ENCODE assay signal across 21 cellular contexts in the genomic region with DNA sequence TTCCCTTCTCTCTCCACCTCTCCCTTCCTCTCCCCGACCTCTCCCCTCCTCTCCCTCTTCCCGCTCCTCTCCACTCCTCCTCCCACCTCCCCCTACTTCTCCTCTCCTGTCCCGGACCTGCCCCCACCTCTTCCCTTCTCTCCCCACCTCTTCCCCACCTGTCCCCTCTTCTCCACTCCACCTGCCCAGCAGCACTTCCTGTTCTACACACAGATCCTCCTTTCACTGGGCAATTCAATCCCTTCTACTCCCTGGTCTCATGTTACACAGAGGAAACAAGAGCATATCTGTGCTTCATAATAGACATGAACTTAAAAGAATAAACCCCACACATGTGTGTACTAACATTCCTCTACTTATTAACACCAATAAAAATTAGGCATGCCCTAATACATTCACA. TPM values are rescaled to one million over a fixed set of nuclear protein-coding genes. Genes with fewer than 3 reads are reported as not detected.
DNase-seq lines count a peak whose midpoint lies in the region; ATAC-seq, FAIRE-seq and TF ChIP-seq lines count a peak whose summit lies in the region.
"Had no signal": no experiment of that assay in that cellular context is flagged by ENCODE, and none has a peak within 500 bp of the region (broad histone marks: within the 10 kb centered on the region; RNA-seq: fewer than 3 reads in every experiment).

No MANE protein-coding gene starts in this region.

- TF ChIP-seq CTCF in K562 (IDR thresholded peaks at IDR 0.05 in 2 of 3, conservative IDR thresholded peaks at IDR 0.05 in 1 of 3; ENCODE audit: insufficient read depth in 2 of 3, low read depth in 1 of 3, low read length in 3 of 3) (no peak), brain microvascular endothelial cell (IDR thresholded peaks at IDR 0.05; ENCODE audit: low read depth, low read length, missing control alignments) (no peak)

- no peaks in the 10 kb centered on the region for H4K20me1 ChIP-seq in K562 (replicated peaks; ENCODE audit: control insufficient read depth, insufficient read depth, low read length)

- H3K9me3 ChIP-seq in K562 (replicated peaks; ENCODE audit: control insufficient read depth, insufficient read depth, low read depth, low read length) = no peaks in the 10 kb centered on the region
- no peaks in the 10 kb centered on the region for H3K9me3 ChIP-seq in effector memory CD4-positive, alpha-beta T cell (ENCODE audit: control insufficient read depth, low read length)
- H3K9me3 ChIP-seq: thyroid gland had no signal

- no CpG with 5 or more reads among the region's 3 CpGs for WGBS in K562 (ENCODE audit: insufficient coverage, low coverage, missing lambda C conversion rate)

- H3K4me1 ChIP-seq in K562 (replicated peaks in 1 of 2; ENCODE audit: control insufficient read depth in 2 of 2, insufficient read depth in 2 of 2, low read length in 2 of 2) = no peaks in the 10 kb centered on the region; a peak in 1 of 5 replicates
- H3K4me1 ChIP-seq in effector memory CD4-positive, alpha-beta T cell (ENCODE audit: control insufficient read depth, insufficient read depth, low read length, poor library complexity, severe bottlenecking) = no peaks in the 10 kb centered on the region
- H3K4me1 ChIP-seq: thyroid gland had no signal

- no peak for FAIRE-seq in K562 (lab: Jason Lieb, UNC)
- FAIRE-seq: GM12892 had no signal

- H3K27me3 ChIP-seq in K562 (ENCODE audit: control insufficient read depth in 2 of 2, insufficient read depth in 2 of 2, low read length in 2 of 2) = peaks cover 10 to 28% of the 10 kb centered on the region in 2 experiments; a peak in 3 of 5 replicates
- peaks cover 4% of the 10 kb centered on the region for H3K27me3 ChIP-seq in effector memory CD4-positive, alpha-beta T cell (replicated peaks; ENCODE audit: control insufficient read depth, insufficient read depth, low read length, poor library complexity, severe bottlenecking)
- H3K27me3 ChIP-seq in brain microvascular endothelial cell (replicated peaks) = no peaks in the 10 kb centered on the region
- H3K27me3 ChIP-seq: ovary, thyroid gland had no signal

- peak; percentile 69 for DNase-seq in DMS153 treated with DMSO at 0.1 percent for 48 hours (lab: John Stamatoyannopoulos, UW; ENCODE audit: unreplicated experiment)
- peak; percentile 87 for DNase-seq in NCI-H146 treated with DMSO at 0.1 percent for 48 hours (lab: John Stamatoyannopoulos, UW; ENCODE audit: unreplicated experiment)
- peak; percentile 58 to 62 for DNase-seq in NCI-H526 (lab: John Stamatoyannopoulos, UW)
- no peak for DNase-seq in K562 (ENCODE audit: extremely low read depth in 1 of 4, low spot score in 3 of 4)
- DNase-seq in SIG-M5 (lab: John Stamatoyannopoulos, UW) = no peak
- no peak for DNase-seq in NK-92 (lab: John Stamatoyannopoulos, UW; ENCODE audit: unreplicated experiment)
- DNase-seq in effector memory CD4-positive, alpha-beta T cell = no peak
- no peak for DNase-seq in brain microvascular endothelial cell
- DNase-seq: activated CD4-positive, alpha-beta T cell treated with anti-CD3 and anti-CD28 coated beads, Interleukin-2, amount 50 U/mL, for 1 hour; activated CD8-positive, alpha-beta memory T cell treated with anti-CD3 and anti-CD28 coated beads, Interleukin-2, amount 50 U/mL, for 48 hours; HFFc6; Karpas-422; NK-92 treated with Interleukin-12 subunit alpha and Interleukin-12 subunit beta, amount 100 ng/mL, for 24 hours; ovary; right cardiac atrium; stimulated activated CD4-positive, alpha-beta T cell treated with anti-CD3 and anti-CD28 coated beads, Interleukin-12 subunit alpha, Interleukin-12 subunit beta, amount 100 ng/mL, for 4 hours; T-helper 2 cell; thyroid gland; WERI-Rb-1 had no signal

- no peaks in the 10 kb centered on the region for H3K9me1 ChIP-seq in K562 (ENCODE audit: control insufficient read depth, insufficient read depth, low read length)

- H3K36me3 ChIP-seq in K562 (ENCODE audit: control insufficient read depth, insufficient read depth, low read length) (no peaks in the 10 kb centered on the region), brain microvascular endothelial cell (replicated peaks) (no peaks in the 10 kb centered on the region)
- no peaks in the 10 kb centered on the region for H3K36me3 ChIP-seq in effector memory CD4-positive, alpha-beta T cell (ENCODE audit: control insufficient read depth, insufficient read depth, low read length)
- H3K36me3 ChIP-seq: ovary, thyroid gland, WERI-Rb-1 had no signal

- no peak overlapping the region for H2AFZ ChIP-seq in K562 (ENCODE audit: low read depth, low read length)

- TF ChIP-seq EP300 in K562 (IDR thresholded peaks at IDR 0.05; ENCODE audit: low read length) = no peak

- intact Hi-C loops in K562 (cut with micrococcal nuclease) = no loop called here

- no peak overlapping the region for H3K9ac ChIP-seq in K562 (ENCODE audit: insufficient read depth in 1 of 2, low read depth in 2 of 2, low read length in 2 of 2)

- H3K27ac ChIP-seq in K562 (ENCODE audit: extremely low read depth, low read depth, low read length) (no peak overlapping the region), brain microvascular endothelial cell (no peak overlapping the region)
- H3K27ac ChIP-seq in effector memory CD4-positive, alpha-beta T cell (ENCODE audit: insufficient read depth, low read length, poor library complexity, severe bottlenecking) = no peak overlapping the region
- H3K27ac ChIP-seq: ovary, thyroid gland, WERI-Rb-1 had no signal

- no peak for TF ChIP-seq POLR2A in K562 (conservative IDR thresholded peaks at IDR 0.05)

- in situ Hi-C loops in K562 (cut with MboI) (loop anchor here (10.0 kb wide), 1 partner anchor 372 kb away; no protein-coding TSS in a partner anchor), brain microvascular endothelial cell (cut with HindIII; ENCODE audit: low pct_ligation_motif_present, low sequenced_read_pairs) (loop anchor here (25.0 kb wide), 1 partner anchor 154 kb away; no protein-coding TSS in a partner anchor)

- CTCF ChIA-PET in K562 (lab: Yijun Ruan, JAX; ENCODE audit: low intra/inter-chr PET ratio) = no interaction called here

- no TSS peak for BruUV-seq in K562 (replicated peaks; lab: Mats Ljungman, UMichigan)

- no peak overlapping the region for H3K4me3 ChIP-seq in K562
- H3K4me3 ChIP-seq in effector memory CD4-positive, alpha-beta T cell (ENCODE audit: insufficient read depth, low read depth, low read length, poor library complexity, severe bottlenecking) = no peak overlapping the region
- no peak overlapping the region for H3K4me3 ChIP-seq in brain microvascular endothelial cell (ENCODE audit: low read depth, low read length)
- H3K4me3 ChIP-seq: ovary, thyroid gland had no signal

- TF ChIP-seq RAD21 in K562 (CRISPR knock-in tag; conservative IDR thresholded peaks at IDR 0.05 in 1 of 2, IDR thresholded peaks at IDR 0.05 in 1 of 2) = no peak

- POLR2A ChIA-PET in K562 (lab: Yijun Ruan, JAX) = no interaction called here

- no peak overlapping the region for H3K4me2 ChIP-seq in K562 (ENCODE audit: insufficient read depth, low read length)

- ATAC-seq in K562 = no peak
- ATAC-seq: natural killer cell treated with Interleukin-12 subunit alpha and Interleukin-12 subunit beta and Interleukin-15 and Interleukin-18, amount 100 ng/mL, for 72 hours had no signal

- no peaks in the 10 kb centered on the region for H3K79me2 ChIP-seq in K562 (ENCODE audit: control insufficient read depth, insufficient read depth, low read length)

TF ChIP-seq in K562, 482 proteins besides CTCF, POLR2A, EP300 and RAD21:
- TF ChIP-seq SPI1 (IDR thresholded peaks at IDR 0.05; ENCODE audit: borderline replicate concordance, low read depth, low read length) (0 out of 2 replicates have a peak, but pooled peaks have one; percentile 3), ZNF124 (CRISPR knock-in tag; IDR thresholded peaks at IDR 0.05) (no peak)
TF ChIP-seq in K562: peak in this region for 1.

RNA-seq across cellular contexts. Expression of a gene that starts 34.8 kb away (rescaled TPM):
- total RNA-seq in K562 (2011; cell fraction: chromatin; rRNA removed; ENCODE audit: low replicate concordance) = 57.0 and 80.6 TPM in 2 replicates
- total RNA-seq in K562 (2011; cell fraction: nucleolus; rRNA removed) = 44.4 and 51.5 TPM in 2 replicates
- 66.5 and 69.2 TPM in 2 replicates for total RNA-seq in K562 (2011; cell fraction: nucleoplasm; rRNA removed)
- total RNA-seq in K562 (2014; rRNA removed) (90.7 and 94.0 TPM in 2 replicates), K562 (2014; rRNA removed; fragmentation: Illumina TruSeq; extraction: Trizol) (56.2 and 67.4 TPM in 2 replicates), K562 (2015; rRNA removed; fragmentation: Illumina TruSeq; extraction: Trizol) (60.4 and 66.1 TPM in 2 replicates), K562 (2021) (54.7 and 64.6 TPM in 2 replicates)
- polyA plus RNA-seq in K562 (2011; rRNA removed) (56.8 and 75.7 TPM in 2 replicates), K562 (2014; fragmentation: Illumina TruSeq; extraction: Trizol) (83.3 and 84.8 TPM in 2 replicates), K562 (2014; fragmentation: Nextera tagmentation; extraction: Ambion mirVana) (100 to 1,000 TPM; 187 to 229 TPM), K562 (2014; rRNA removed) (114 and 154 TPM in 2 replicates)
- polyA plus RNA-seq in K562 (2011; cell fraction: cytosol; rRNA removed) = 33.1 and 51.2 TPM in 2 replicates
- polyA plus RNA-seq in K562 (2011; cell fraction: nucleus; rRNA removed) = 62.3 and 82.0 TPM in 2 replicates
- polyA plus RNA-seq in K562 (2012) = 32.8 and 87.1 TPM in 2 replicates
- polyA minus RNA-seq in K562 (2011; rRNA and poly(A)+ RNA removed) = 58.6 and 78.6 TPM in 2 replicates
- 20.8 and 22.0 TPM in 2 replicates for polyA minus RNA-seq in K562 (2011; cell fraction: cytosol; rRNA and poly(A)+ RNA removed)
- 22.3 and 50.8 TPM in 2 replicates for polyA minus RNA-seq in K562 (2011; cell fraction: nucleus; rRNA and poly(A)+ RNA removed)

RNA-seq across cellular contexts. Expression of a gene that starts 35.5 kb away (rescaled TPM):
- total RNA-seq in K562 (2011; cell fraction: chromatin; rRNA removed; ENCODE audit: low replicate concordance) = 0.26 TPM in 1 of 2 replicates, not detected in the other
- not detected in 2 replicates for total RNA-seq in K562 (2011; cell fraction: nucleolus; rRNA removed)
- 0.99 TPM in 1 of 2 replicates, not detected in the other for total RNA-seq in K562 (2011; cell fraction: nucleoplasm; rRNA removed)
- total RNA-seq in K562 (2014; rRNA removed) = 0.24 TPM in 1 of 2 replicates, not detected in the other
- 0.16 and 0.36 TPM in 2 replicates for total RNA-seq in K562 (2014; rRNA removed; fragmentation: Illumina TruSeq; extraction: Trizol)
- 0.26 and 0.43 TPM in 2 replicates for total RNA-seq in K562 (2015; rRNA removed; fragmentation: Illumina TruSeq; extraction: Trizol)
- total RNA-seq in K562 (2021) = 0.29 and 0.58 TPM in 2 replicates
- polyA plus RNA-seq in K562 (2011; rRNA removed) = 0.23 and 0.25 TPM in 2 replicates
- 0.21 TPM in 1 of 2 replicates, not detected in the other for polyA plus RNA-seq in K562 (2011; cell fraction: cytosol; rRNA removed)
- polyA plus RNA-seq in K562 (2011; cell fraction: nucleus; rRNA removed) = 0.31 and 0.40 TPM in 2 replicates
- 0.22 and 0.26 TPM in 2 replicates for polyA plus RNA-seq in K562 (2012)
- polyA plus RNA-seq in K562 (2014; fragmentation: Illumina TruSeq; extraction: Trizol) = 0.07 and 0.48 TPM in 2 replicates
- under 1 TPM; 0.15 to 0.35 TPM for polyA plus RNA-seq in K562 (2014; fragmentation: Nextera tagmentation; extraction: Ambion mirVana)
- polyA plus RNA-seq in K562 (2014; rRNA removed) = 0.08 and 0.11 TPM in 2 replicates
- 0.57 and 0.60 TPM in 2 replicates for polyA minus RNA-seq in K562 (2011; rRNA and poly(A)+ RNA removed)
- polyA minus RNA-seq in K562 (2011; cell fraction: cytosol; rRNA and poly(A)+ RNA removed) = not detected in 2 replicates
- 0.13 and 0.44 TPM in 2 replicates for polyA minus RNA-seq in K562 (2011; cell fraction: nucleus; rRNA and poly(A)+ RNA removed)

Comparison
In these comparisons a context has a peak if more than half of its experiments do, and no peak if none do; other contexts are left out.
1. DNase-seq: peak in DMS153 treated with DMSO at 0.1 percent for 48 hours (single experiment), NCI-H146 treated with DMSO at 0.1 percent for 48 hours (single experiment) and NCI-H526 (2 of 2); none in K562 (0 of 4), SIG-M5 (single experiment), NK-92 (single experiment), effector memory CD4-positive, alpha-beta T cell (0 of 3) and brain microvascular endothelial cell (single experiment).